Comparison of ENCODE assay signal across 8 cellular contexts in the genomic region with DNA sequence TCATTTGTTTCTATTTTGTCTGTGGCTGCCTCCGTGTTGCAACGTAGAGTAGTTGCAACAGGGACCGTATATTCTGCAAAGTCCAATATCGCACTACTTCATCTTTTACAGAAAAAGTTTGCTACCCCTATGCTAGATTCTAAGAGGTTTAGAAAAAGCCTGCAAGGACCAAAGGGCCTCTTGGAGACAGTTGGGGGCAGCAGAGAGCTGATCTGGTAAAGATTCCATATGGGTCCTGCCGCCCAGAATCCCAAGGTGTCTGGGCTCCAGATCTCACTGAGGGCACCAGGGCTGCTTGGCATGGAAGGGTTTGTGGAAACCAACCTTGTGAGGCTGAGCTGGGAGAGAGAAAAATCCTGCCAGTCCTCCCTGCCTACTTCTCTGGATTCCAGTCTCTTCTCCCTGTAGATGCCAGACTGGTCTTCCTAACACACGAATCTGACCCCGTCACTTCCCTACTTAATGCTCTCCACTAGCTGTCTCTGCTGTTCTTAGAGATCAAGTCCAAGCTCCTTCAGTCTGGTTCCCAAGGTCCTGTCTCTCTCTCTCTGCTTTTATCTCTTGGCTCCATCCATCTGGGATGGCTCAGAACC.
A peak's percentile ranks its signal among the peaks of the same experiment; 100 is the strongest.
DNase-seq lines count a peak whose midpoint lies in the region; TF ChIP-seq lines count a peak whose summit lies in the region.

No MANE protein-coding gene starts in this region.

- no peaks in the 10 kb centered on the region for H3K4me1 ChIP-seq in NT2/D1 (ENCODE audit: insufficient read depth, insufficient read length)

- H3K27ac ChIP-seq in HL-60 (replicated peaks): no peak overlapping the region

- peak; percentile 31 for TF ChIP-seq CTCF in HL-60 (IDR thresholded peaks at IDR 0.05; ENCODE audit: insufficient read depth, low read length)
- TF ChIP-seq CTCF in fibroblast of mammary gland (conservative IDR thresholded peaks at IDR 0.05; ENCODE audit: control insufficient read depth, insufficient read depth, low read depth, low read length): peak; percentile 64

- DNase-seq in DMS53 treated with DMSO at 0.1 percent for 48 hours (lab: John Stamatoyannopoulos, UW; ENCODE audit: unreplicated experiment) (peak; percentile 46), HL-60 (ENCODE audit: low read depth in 1 of 2, low spot score in 1 of 2) (peak in 1 of 2 experiments; percentile 1), NT2/D1 (ENCODE audit: low read depth, low spot score) (peak; percentile 61), fibroblast of mammary gland (ENCODE audit: low read depth) (peak; percentile 48), stromal cell of bone marrow (ENCODE audit: low read depth) (peak; percentile 6), NCI-H2171 treated with DMSO at 0.1 percent for 48 hours (lab: John Stamatoyannopoulos, UW) (no peak), NCI-H226 (no peak)
- no peak for DNase-seq in stimulated activated CD4-positive, alpha-beta T cell treated with anti-CD3 and anti-CD28 coated beads, Interleukin-4, amount 100 ng/mL, for 1 hour

- no peaks in the 10 kb centered on the region for H3K36me3 ChIP-seq in NT2/D1 (ENCODE audit: insufficient read depth, insufficient read length, low read length)

- H3K27me3 ChIP-seq in HL-60 (ENCODE audit: insufficient read depth, poor library complexity, severe bottlenecking): peaks cover 8% of the 10 kb centered on the region
- no peaks in the 10 kb centered on the region for H3K27me3 ChIP-seq in NT2/D1 (ENCODE audit: insufficient read depth, insufficient read length)

- H3K9me3 ChIP-seq in NT2/D1 (ENCODE audit: insufficient read depth, low read length): no peaks in the 10 kb centered on the region

- H3K9ac ChIP-seq in NT2/D1 (ENCODE audit: insufficient read length, low read depth): no peak overlapping the region

- no peak overlapping the region for H3K4me3 ChIP-seq in HL-60 (replicated peaks; ENCODE audit: insufficient read depth, low read length)
- no peak overlapping the region for H3K4me3 ChIP-seq in NT2/D1 (ENCODE audit: insufficient read length, low read depth)
- H3K4me3 ChIP-seq in fibroblast of mammary gland (ENCODE audit: control insufficient read depth, low read depth, low read length): no peak overlapping the region

Comparison
In these comparisons a context has a peak if more than half of its experiments do, and no peak if none do; other contexts are left out.
1. DNase-seq: peak in DMS53 treated with DMSO at 0.1 percent for 48 hours (single experiment), NT2/D1 (single experiment), fibroblast of mammary gland (single experiment) and stromal cell of bone marrow (single experiment); none in NCI-H2171 treated with DMSO at 0.1 percent for 48 hours (single experiment), NCI-H226 (single experiment) and stimulated activated CD4-positive, alpha-beta T cell treated with anti-CD3 and anti-CD28 coated beads, Interleukin-4, amount 100 ng/mL, for 1 hour (single experiment).